Comparison of ENCODE assay signal across 9 cellular contexts in genomic region chr6:127069659-127070279, GRCh38. TPM values are rescaled to one million over a fixed set of nuclear protein-coding genes. Genes with fewer than 3 reads are reported as not detected.
DNase-seq lines count a peak whose midpoint lies in the region; ATAC-seq and TF ChIP-seq lines count a peak whose summit lies in the region.
"Had no signal": no experiment of that assay in that cellular context is flagged by ENCODE, and none has a peak within 500 bp of the region (broad histone marks: within the 10 kb centered on the region; RNA-seq: fewer than 3 reads in every experiment).

No MANE protein-coding gene starts in this region.

- no peak overlapping the region for H3K4me3 ChIP-seq in AG04450 (ENCODE audit: low read depth, low read length)
- H3K4me3 ChIP-seq: HAP-1 had no signal

- CTCF ChIA-PET in AG04450 (lab: Charles Lee), result interaction anchor here (0.5 to 2.0 kb wide), 8 partner anchors 21 to 443 kb away, joined by 3 to 11 read pairs (median 3); no protein-coding TSS in a partner anchor

- TF ChIP-seq CTCF in AG04450 (IDR thresholded peaks at IDR 0.05; ENCODE audit: low read depth, low read length), result peak; percentile 57

- H3K36me3 Mint-ChIP-seq in natural killer cell treated with Interleukin-12 subunit alpha and Interleukin-12 subunit beta and Interleukin-15 and Interleukin-18, amount 100 ng/mL, for 72 hours, result no peaks in the 10 kb centered on the region
- no peaks in the 10 kb centered on the region for H3K36me3 Mint-ChIP-seq in stimulated activated effector memory CD8-positive, alpha-beta T cell treated with anti-CD3 and anti-CD28 coated beads, Interleukin-12 subunit alpha, Interleukin-12 subunit beta, amount 100 ng/mL, for 72 hours

- no peaks in the 10 kb centered on the region for H3K9me3 ChIP-seq in AG04450 (ENCODE audit: control insufficient read depth, insufficient read depth, low read length)
- H3K9me3 ChIP-seq: HAP-1 had no signal

- TF ChIP-seq POLR2A in GM18505 (IDR thresholded peaks at IDR 0.05; ENCODE audit: borderline replicate concordance, extremely low read depth, insufficient read depth, insufficient read length), result no peak

- no peak overlapping the region for H3K27ac Mint-ChIP-seq in natural killer cell treated with Interleukin-12 subunit alpha and Interleukin-12 subunit beta and Interleukin-15 and Interleukin-18, amount 100 ng/mL, for 72 hours
- no peak overlapping the region for H3K27ac Mint-ChIP-seq in stimulated activated effector memory CD8-positive, alpha-beta T cell treated with anti-CD3 and anti-CD28 coated beads, Interleukin-12 subunit alpha, Interleukin-12 subunit beta, amount 100 ng/mL, for 72 hours

- no peaks in the 10 kb centered on the region for H3K4me1 Mint-ChIP-seq in natural killer cell treated with Interleukin-12 subunit alpha and Interleukin-12 subunit beta and Interleukin-15 and Interleukin-18, amount 100 ng/mL, for 72 hours (ENCODE audit: low read depth in 2 of 2)
- H3K4me1 Mint-ChIP-seq in stimulated activated effector memory CD8-positive, alpha-beta T cell treated with anti-CD3 and anti-CD28 coated beads, Interleukin-12 subunit alpha, Interleukin-12 subunit beta, amount 100 ng/mL, for 72 hours, result no peaks in the 10 kb centered on the region

- no peak for DNase-seq in AG04450 (ENCODE audit: low read depth, low spot score)
- DNase-seq in SHP77 treated with DMSO at 0.1 percent for 48 hours (lab: John Stamatoyannopoulos, UW), result peak; percentile 10
- DNase-seq in iris pigment epithelial cell (ENCODE audit: low read depth), result peak; percentile 50
- DNase-seq in natural killer cell treated with Interleukin-12 subunit alpha and Interleukin-12 subunit beta and Interleukin-15 and Interleukin-18, amount 100 ng/mL, for 72 hours (ENCODE audit: low spot score), result no peak
- no peak for DNase-seq in stimulated activated effector memory CD8-positive, alpha-beta T cell treated with anti-CD3 and anti-CD28 coated beads, Interleukin-12 subunit alpha, Interleukin-12 subunit beta, amount 100 ng/mL, for 72 hours (ENCODE audit: low spot score in 2 of 2)
- no peak for DNase-seq in NOMO-1 treated with DMSO at 0.1 percent for 48 hours (lab: John Stamatoyannopoulos, UW; ENCODE audit: unreplicated experiment)

- POLR2A ChIA-PET in AG04450 (lab: Yijun Ruan, JAX), result no interaction called here

- H3K27me3 Mint-ChIP-seq in natural killer cell treated with Interleukin-12 subunit alpha and Interleukin-12 subunit beta and Interleukin-15 and Interleukin-18, amount 100 ng/mL, for 72 hours, result no peaks in the 10 kb centered on the region

- H3K27ac ChIP-seq in AG04450 (ENCODE audit: low read depth, low read length), result no peak overlapping the region

- no peaks in the 10 kb centered on the region for H3K27me3 ChIP-seq in AG04450 (ENCODE audit: control insufficient read depth, insufficient read depth, low read length)

- H3K4me3 Mint-ChIP-seq in natural killer cell treated with Interleukin-12 subunit alpha and Interleukin-12 subunit beta and Interleukin-15 and Interleukin-18, amount 100 ng/mL, for 72 hours, result no peak overlapping the region
- H3K4me3 Mint-ChIP-seq in stimulated activated effector memory CD8-positive, alpha-beta T cell treated with anti-CD3 and anti-CD28 coated beads, Interleukin-12 subunit alpha, Interleukin-12 subunit beta, amount 100 ng/mL, for 72 hours, result no peak overlapping the region

- H3K9me3 Mint-ChIP-seq in natural killer cell treated with Interleukin-12 subunit alpha and Interleukin-12 subunit beta and Interleukin-15 and Interleukin-18, amount 100 ng/mL, for 72 hours, result peaks cover 3% of the 10 kb centered on the region
- no peaks in the 10 kb centered on the region for H3K9me3 Mint-ChIP-seq in stimulated activated effector memory CD8-positive, alpha-beta T cell treated with anti-CD3 and anti-CD28 coated beads, Interleukin-12 subunit alpha, Interleukin-12 subunit beta, amount 100 ng/mL, for 72 hours

- ATAC-seq in GM18505 (IDR thresholded peaks at IDR 0.05; ENCODE audit: unreplicated experiment) (peak; percentile 81), HG03108 (IDR thresholded peaks at IDR 0.05; ENCODE audit: unreplicated experiment) (peak; percentile 60)
- no peak for ATAC-seq in natural killer cell treated with Interleukin-12 subunit alpha and Interleukin-12 subunit beta and Interleukin-15 and Interleukin-18, amount 100 ng/mL, for 72 hours
- ATAC-seq in stimulated activated effector memory CD8-positive, alpha-beta T cell treated with anti-CD3 and anti-CD28 coated beads, Interleukin-12 subunit alpha, Interleukin-12 subunit beta, amount 100 ng/mL, for 72 hours, result no peak

RNA-seq across cellular contexts. Expression of gene RSPO3, which starts 48.7 kb away (rescaled TPM):
- polyA plus RNA-seq in AG04450 (2011; rRNA removed), result not detected in 2 replicates
- not detected in 2 replicates for polyA minus RNA-seq in AG04450 (2011; rRNA and poly(A)+ RNA removed)
- not detected for total RNA-seq in natural killer cell treated with Interleukin-12 subunit alpha and Interleukin-12 subunit beta and Interleukin-15 and Interleukin-18, amount 100 ng/mL, for 72 hours

Comparison
In these comparisons a context has a peak if more than half of its experiments do, and no peak if none do; other contexts are left out.
1. DNase-seq: peak in SHP77 treated with DMSO at 0.1 percent for 48 hours (single experiment) and iris pigment epithelial cell (single experiment); none in AG04450 (single experiment), natural killer cell treated with Interleukin-12 subunit alpha and Interleukin-12 subunit beta and Interleukin-15 and Interleukin-18, amount 100 ng/mL, for 72 hours (single experiment), stimulated activated effector memory CD8-positive, alpha-beta T cell treated with anti-CD3 and anti-CD28 coated beads, Interleukin-12 subunit alpha, Interleukin-12 subunit beta, amount 100 ng/mL, for 72 hours (0 of 2) and NOMO-1 treated with DMSO at 0.1 percent for 48 hours (single experiment).
2. ATAC-seq: peak in GM18505 (single experiment) and HG03108 (single experiment); none in natural killer cell treated with Interleukin-12 subunit alpha and Interleukin-12 subunit beta and Interleukin-15 and Interleukin-18, amount 100 ng/mL, for 72 hours (0 of 2) and stimulated activated effector memory CD8-positive, alpha-beta T cell treated with anti-CD3 and anti-CD28 coated beads, Interleukin-12 subunit alpha, Interleukin-12 subunit beta, amount 100 ng/mL, for 72 hours (single experiment).